11 cellular contexts compared by ENCODE assay signal in the genomic region with DNA sequence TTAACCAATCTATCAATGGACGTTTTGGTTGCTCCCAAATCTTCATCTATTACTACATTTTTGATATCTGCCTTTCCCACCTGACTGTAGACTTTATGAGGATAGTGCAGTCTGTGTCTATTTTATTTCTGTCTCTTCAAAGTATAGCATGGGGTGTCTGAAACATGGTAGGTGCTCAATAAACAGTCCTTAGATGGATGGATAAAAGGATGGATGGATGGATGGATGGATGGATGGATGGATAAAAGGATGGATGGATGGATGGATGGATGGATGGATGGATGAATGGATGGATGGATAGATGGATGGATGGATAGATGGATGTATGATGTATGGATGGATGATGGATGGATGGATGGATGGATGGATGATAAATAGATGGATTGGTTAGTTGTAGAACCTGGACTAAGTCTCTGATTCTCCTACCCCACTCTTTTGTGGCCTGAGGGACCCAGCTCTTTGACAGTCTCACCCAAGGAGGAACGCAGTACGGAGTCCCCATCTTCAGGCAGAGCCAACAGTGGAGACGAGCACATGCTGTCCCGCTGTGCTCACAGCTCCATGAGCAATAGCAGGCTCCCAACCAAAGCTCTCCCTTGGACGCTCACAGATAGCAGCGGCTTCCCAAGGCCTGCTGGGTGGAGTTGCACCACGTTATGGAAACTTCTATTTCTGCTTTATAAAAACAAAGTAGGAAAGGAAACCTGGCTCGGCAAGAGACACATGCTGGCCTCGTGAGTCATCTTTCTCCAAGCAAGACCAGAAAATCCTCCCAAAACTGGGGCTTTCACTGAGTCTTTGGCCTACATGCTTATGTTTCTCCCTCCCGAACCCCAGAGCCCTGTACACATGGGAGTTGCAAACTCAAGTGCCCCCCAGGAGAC.
A peak's percentile ranks its signal among the peaks of the same experiment; 100 is the strongest.
DNase-seq lines count a peak whose midpoint lies in the region; ATAC-seq and TF ChIP-seq lines count a peak whose summit lies in the region.
"Had no signal": no experiment of that assay in that cellular context is flagged by ENCODE, and none has a peak within 500 bp of the region (broad histone marks: within the 10 kb centered on the region; RNA-seq: fewer than 3 reads in every experiment).

No MANE protein-coding gene starts in this region.

- peak; percentile 94 for ATAC-seq in Right ventricle myocardium superior (ENCODE audit: poor library complexity)
- peak; percentile 79 to 82 for ATAC-seq in gastrocnemius medialis
- ATAC-seq: Panc1 had no signal

- in situ Hi-C loops in gastrocnemius medialis (cut with MboI; ENCODE audit: low sequenced_read_pairs in 4 of 4) (no loop called here), GM13977 (cut with MboI; ENCODE audit: low pct_unique_long_range_greater_than_20kb, low sequenced_read_pairs, unreplicated experiment) (no loop called here)

- H3K27me3 ChIP-seq in adrenal gland = peaks cover 3% of the 10 kb centered on the region
- peaks cover 0 to 20% (median 14%) of the 10 kb centered on the region in 3 donors for H3K27me3 ChIP-seq in gastrocnemius medialis
- H3K27me3 ChIP-seq: pancreas had no signal

- intact Hi-C loops in adrenal gland (cut with DNase I) = no loop called here
- intact Hi-C loops in Right ventricle myocardium superior (cut with DNase I) = no loop called here
- intact Hi-C loops in gastrocnemius medialis (cut with DNase I; ENCODE audit: low total_unique reads) = no loop called here

- DNase-seq in Daoy (ENCODE audit: low read depth) = peak; percentile 82
- peak; percentile 47 to 90 (median 79) for DNase-seq in adrenal gland
- DNase-seq in Right ventricle myocardium superior = peak; percentile 79
- peak; percentile 58 to 79 for DNase-seq in gastrocnemius medialis
- no peak for DNase-seq in GM13977 (ENCODE audit: low spot score)
- DNase-seq in activated CD4-positive, alpha-beta T cell treated with anti-CD3 and anti-CD28 coated beads for 48 hours = no peak
- no peak for DNase-seq in NK-92 treated with Interleukin-12 subunit alpha and Interleukin-12 subunit beta, amount 100 ng/mL, for 24 hours (lab: John Stamatoyannopoulos, UW)
- no peak for DNase-seq in H4 (ENCODE audit: low spot score)
- DNase-seq: amygdala, pancreas had no signal

- H3K4me1 ChIP-seq in adrenal gland (replicated peaks in 1 of 2) (peaks cover 13 to 26% of the 10 kb centered on the region in 2 donors), gastrocnemius medialis (peaks cover 0 to 4% of the 10 kb centered on the region in 2 donors)

- no peaks in the 10 kb centered on the region for H3K9me3 ChIP-seq in adrenal gland (replicated peaks in 1 of 3)
- H3K9me3 ChIP-seq in gastrocnemius medialis = no peaks in the 10 kb centered on the region
- H3K9me3 ChIP-seq: pancreas had no signal

- H3K4me3 ChIP-seq in adrenal gland (no peak overlapping the region), gastrocnemius medialis (no peak overlapping the region)
- H3K4me3 ChIP-seq: pancreas had no signal

- H3K36me3 ChIP-seq in adrenal gland (replicated peaks in 1 of 2) (no peaks in the 10 kb centered on the region), gastrocnemius medialis (no peaks in the 10 kb centered on the region)
- H3K36me3 ChIP-seq: pancreas had no signal

- peak overlapping the region in 4 of 5 donors; percentile 15 to 71 (median 56) for H3K27ac ChIP-seq in adrenal gland
- H3K27ac ChIP-seq in gastrocnemius medialis = peak overlapping the region; percentile 40 to 55 (median 49)
- H3K27ac ChIP-seq: pancreas had no signal

- peak in 1 of 2 donors; percentile 4 for TF ChIP-seq POLR2A in adrenal gland (IDR thresholded peaks at IDR 0.05)
- TF ChIP-seq POLR2A in gastrocnemius medialis (IDR thresholded peaks at IDR 0.05) = no peak

- TF ChIP-seq CTCF in adrenal gland (IDR thresholded peaks at IDR 0.05) (no peak), gastrocnemius medialis (IDR thresholded peaks at IDR 0.05 in 4 of 5, conservative IDR thresholded peaks at IDR 0.05 in 1 of 5) (no peak), GM13977 (IDR thresholded peaks at IDR 0.05; ENCODE audit: extremely low read depth, insufficient read depth, missing control alignments) (no peak)

- 41 to 47% (median 46%) methylated on average over 11 of the region's 11 CpGs for WGBS in adrenal gland, 4 donors

Comparison
In these comparisons a context has a peak if more than half of its experiments do, and no peak if none do; other contexts are left out.
1. DNase-seq: peak in Daoy (single experiment), adrenal gland (7 of 7), Right ventricle myocardium superior (single experiment) and gastrocnemius medialis (2 of 2); none in GM13977 (single experiment), activated CD4-positive, alpha-beta T cell treated with anti-CD3 and anti-CD28 coated beads for 48 hours (single experiment), NK-92 treated with Interleukin-12 subunit alpha and Interleukin-12 subunit beta, amount 100 ng/mL, for 24 hours (single experiment) and H4 (single experiment).